10 cellular contexts compared by ENCODE assay signal in the genomic region with DNA sequence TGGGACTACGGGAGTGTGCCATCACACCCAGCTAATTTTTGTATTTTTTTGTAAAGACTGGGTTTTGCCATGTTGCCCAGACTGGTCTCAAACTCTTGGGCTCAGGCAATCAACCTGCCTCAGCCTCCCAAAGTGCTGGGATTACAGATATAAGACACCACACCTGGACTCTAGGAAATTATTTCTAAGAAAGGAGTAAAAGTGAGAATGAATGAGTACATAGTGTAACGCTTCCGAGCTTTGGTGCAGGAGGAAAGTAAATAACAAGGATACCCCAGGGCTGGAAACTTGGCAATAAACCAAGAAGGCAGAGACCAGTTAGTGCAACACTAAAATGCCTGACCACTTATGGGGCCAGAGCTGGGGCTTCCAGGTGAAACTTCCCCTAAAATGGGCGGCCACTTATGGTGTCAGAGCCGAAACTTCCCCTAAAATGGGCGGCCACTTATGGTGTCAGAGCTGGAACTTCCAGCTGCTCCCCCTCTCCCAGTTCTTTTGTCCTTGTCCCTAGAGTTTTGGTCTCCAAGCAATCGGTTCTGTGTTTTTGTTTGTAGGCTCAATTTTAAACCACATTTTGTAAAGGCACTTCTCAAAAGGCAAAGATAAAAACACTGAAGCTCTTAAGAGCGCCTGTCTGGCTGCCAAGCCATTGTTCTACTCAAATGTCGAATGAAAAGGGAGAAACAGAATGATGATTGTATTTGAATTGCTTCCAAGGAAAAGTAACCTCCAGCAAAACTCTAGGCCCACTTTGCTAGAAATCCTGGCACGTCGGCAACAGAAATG.
DNase-seq lines count a peak whose midpoint lies in the region; ATAC-seq and TF ChIP-seq lines count a peak whose summit lies in the region.
"Had no signal": no experiment of that assay in that cellular context is flagged by ENCODE, and none has a peak within 500 bp of the region (broad histone marks: within the 10 kb centered on the region; RNA-seq: fewer than 3 reads in every experiment).

No MANE protein-coding gene starts in this region.

- peak overlapping the region; percentile 91 for H3K27ac Mint-ChIP-seq in neural crest cell (ENCODE audit: unreplicated experiment)
- no peak overlapping the region for H3K27ac Mint-ChIP-seq in CD4-positive, alpha-beta T cell
- H3K27ac Mint-ChIP-seq in CD8-positive, alpha-beta T cell, result no peak overlapping the region

- no peaks in the 10 kb centered on the region for H3K27me3 ChIP-seq in CD4-positive, alpha-beta T cell (ENCODE audit: control insufficient read depth, insufficient read depth, low read length)
- no peaks in the 10 kb centered on the region for H3K27me3 ChIP-seq in CD8-positive, alpha-beta T cell (ENCODE audit: insufficient read depth, low read length)
- H3K27me3 ChIP-seq: ovary had no signal

- H3K4me1 Mint-ChIP-seq in neural crest cell, result peaks cover 50% of the 10 kb centered on the region
- no peaks in the 10 kb centered on the region for H3K4me1 Mint-ChIP-seq in CD4-positive, alpha-beta T cell (ENCODE audit: low read depth)
- no peaks in the 10 kb centered on the region for H3K4me1 Mint-ChIP-seq in CD8-positive, alpha-beta T cell (ENCODE audit: low read depth)

- no peaks in the 10 kb centered on the region for H3K9me3 ChIP-seq in CD4-positive, alpha-beta T cell (ENCODE audit: control insufficient read depth, low read length)
- no peaks in the 10 kb centered on the region for H3K9me3 ChIP-seq in CD8-positive, alpha-beta T cell (ENCODE audit: low read length)
- H3K9me3 ChIP-seq: ovary had no signal

- CTCF ChIA-PET in CD4-positive, alpha-beta T cell (lab: Charles Lee), result interaction anchor here (1.1 kb wide), 1 partner anchor 81 kb away, joined by 3 read pairs; a partner anchor contains a TSS
- CTCF ChIA-PET in CD8-positive, alpha-beta T cell (lab: Charles Lee), result interaction anchor here (0.7 kb wide), 1 partner anchor 66 kb away, joined by 3 read pairs; no protein-coding TSS in a partner anchor

- POLR2A ChIA-PET in CD4-positive, alpha-beta T cell (lab: Charles Lee), result no interaction called here
- POLR2A ChIA-PET in CD8-positive, alpha-beta T cell (lab: Charles Lee), result interaction anchor here (0.6 kb wide), 1 partner anchor 81 kb away, joined by 3 read pairs; a partner anchor contains a TSS

- no peaks in the 10 kb centered on the region for H3K27me3 Mint-ChIP-seq in neural crest cell (ENCODE audit: low read depth)
- H3K27me3 Mint-ChIP-seq in CD4-positive, alpha-beta T cell, result peaks cover 23% of the 10 kb centered on the region
- peaks cover 25% of the 10 kb centered on the region for H3K27me3 Mint-ChIP-seq in CD8-positive, alpha-beta T cell (ENCODE audit: low read depth)

- peaks cover 31% of the 10 kb centered on the region for H3K36me3 Mint-ChIP-seq in neural crest cell (ENCODE audit: low read depth)
- H3K36me3 Mint-ChIP-seq in CD4-positive, alpha-beta T cell (ENCODE audit: low read depth), result no peaks in the 10 kb centered on the region
- H3K36me3 Mint-ChIP-seq in CD8-positive, alpha-beta T cell, result no peaks in the 10 kb centered on the region

- intact Hi-C loops in CD4-positive, alpha-beta T cell (cut with DNase I, micrococcal nuclease), result no loop called here
- intact Hi-C loops in CD8-positive, alpha-beta T cell (cut with DNase I, micrococcal nuclease), result no loop called here

- peaks cover 3% of the 10 kb centered on the region for H3K9me3 Mint-ChIP-seq in neural crest cell
- H3K9me3 Mint-ChIP-seq in CD4-positive, alpha-beta T cell, result no peaks in the 10 kb centered on the region
- H3K9me3 Mint-ChIP-seq in CD8-positive, alpha-beta T cell, result no peaks in the 10 kb centered on the region

- TF ChIP-seq CTCF in neural crest cell (conservative IDR thresholded peaks at IDR 0.05), result no peak
- no peak for TF ChIP-seq CTCF in CD4-positive, alpha-beta T cell (IDR thresholded peaks at IDR 0.05)
- no peak for TF ChIP-seq CTCF in CD8-positive, alpha-beta T cell (IDR thresholded peaks at IDR 0.05)

- no peak overlapping the region for H3K4me3 ChIP-seq in CD8-positive, alpha-beta T cell (ENCODE audit: low read depth, low read length)
- H3K4me3 ChIP-seq: K562, ovary had no signal

- no peaks in the 10 kb centered on the region for H3K4me1 ChIP-seq in CD8-positive, alpha-beta T cell (ENCODE audit: insufficient read depth, low read length)

- H3K36me3 ChIP-seq in CD8-positive, alpha-beta T cell (ENCODE audit: insufficient read depth, low read length), result no peaks in the 10 kb centered on the region
- H3K36me3 ChIP-seq: ovary had no signal

- no peak for ATAC-seq in CD4-positive, alpha-beta T cell (ENCODE audit: poor library complexity)
- ATAC-seq in CD8-positive, alpha-beta T cell, result no peak
- ATAC-seq: K562 had no signal

- peak overlapping the region; percentile 40 for H3K4me3 Mint-ChIP-seq in neural crest cell
- H3K4me3 Mint-ChIP-seq in CD4-positive, alpha-beta T cell, result no peak overlapping the region
- H3K4me3 Mint-ChIP-seq in CD8-positive, alpha-beta T cell, result no peak overlapping the region

- DNase-seq in DMS153 treated with DMSO at 0.1 percent for 48 hours (lab: John Stamatoyannopoulos, UW; ENCODE audit: unreplicated experiment), result peak; percentile 78
- peak; percentile 78 for DNase-seq in NCI-H69 (lab: John Stamatoyannopoulos, UW)
- DNase-seq in epithelial cell of prostate (ENCODE audit: low read depth, low spot score), result no peak
- no peak for DNase-seq in neural crest cell (ENCODE audit: low read depth, low spot score)
- no peak for DNase-seq in effector CD8-positive, alpha-beta T cell (lab: John Stamatoyannopoulos, UW)
- no peak for DNase-seq in CD4-positive, alpha-beta T cell
- DNase-seq in COLO668 (lab: John Stamatoyannopoulos, UW; ENCODE audit: unreplicated experiment), result no peak
- no peak for DNase-seq in CD8-positive, alpha-beta T cell

- H3K27ac ChIP-seq in epithelial cell of prostate, result peak overlapping the region; percentile 79
- no peak overlapping the region for H3K27ac ChIP-seq in CD4-positive, alpha-beta T cell (ENCODE audit: low read depth, low read length)
- H3K27ac ChIP-seq in CD8-positive, alpha-beta T cell (ENCODE audit: low read depth, low read length), result no peak overlapping the region
- H3K27ac ChIP-seq: ovary had no signal

Comparison
In these comparisons a context has a peak if more than half of its experiments do, and no peak if none do; other contexts are left out.
1. DNase-seq: peak in DMS153 treated with DMSO at 0.1 percent for 48 hours (single experiment) and NCI-H69 (single experiment); none in epithelial cell of prostate (single experiment), neural crest cell (single experiment), effector CD8-positive, alpha-beta T cell (single experiment), CD4-positive, alpha-beta T cell (0 of 10), COLO668 (single experiment) and CD8-positive, alpha-beta T cell (0 of 7).